Comparison of ENCODE assay signal across 1 cellular context in genomic region chr16:25050987-25051386, GRCh38.
TF ChIP-seq lines count a peak whose summit lies in the region.

No MANE protein-coding gene starts in this region.

TF ChIP-seq in A549, 52 proteins besides CTCF, POLR2A, EP300 and RAD21:
- TF ChIP-seq MAX (IDR thresholded peaks at IDR 0.05): 0 out of 2 replicates have a peak, but pooled peaks have one; percentile 6
